ENCODE assay signal across 13 cellular contexts in the genomic region with DNA sequence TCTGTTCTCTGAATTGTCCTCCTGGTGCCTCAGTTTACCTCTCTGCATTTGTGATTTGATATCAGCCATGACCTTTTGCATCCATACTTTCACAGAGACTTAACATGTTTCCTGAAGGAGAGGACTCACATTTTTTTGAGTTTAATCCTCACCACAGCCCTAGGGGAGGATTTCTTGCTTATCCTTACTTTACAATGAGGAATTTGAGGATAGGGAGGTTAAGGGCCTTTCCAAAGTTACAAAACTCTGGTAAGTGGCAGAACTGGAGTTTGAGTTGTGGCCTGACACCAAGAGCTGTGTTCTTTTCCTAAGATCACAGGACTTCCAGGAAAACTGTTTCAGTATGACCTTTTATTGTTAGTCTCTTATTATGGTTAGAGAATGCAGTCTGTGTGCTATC. TPM values are rescaled to one million over a fixed set of nuclear protein-coding genes. Genes with fewer than 3 reads are reported as not detected.
"Had no signal": no experiment of that assay in that cellular context is flagged by ENCODE, and none has a peak within 500 bp of the region (broad histone marks: within the 10 kb centered on the region; RNA-seq: fewer than 3 reads in every experiment).

No MANE protein-coding gene starts in this region.

- H3K9me3 ChIP-seq: gastrocnemius medialis, pancreas, uterus had no signal

- H3K9me3 Mint-ChIP-seq: endodermal cell had no signal

- H3K4me1 ChIP-seq: gastrocnemius medialis, pancreas, uterus had no signal

- ATAC-seq: activated CD8-positive, alpha-beta T cell treated with anti-CD3 and anti-CD28 coated beads for 36 hours; esophagus mucosa; gastrocnemius medialis; left ventricle myocardium superior; pancreas had no signal

- DNase-seq: activated CD4-positive, alpha-beta T cell treated with anti-CD3 and anti-CD28 coated beads for 1 hour; activated CD8-positive, alpha-beta memory T cell treated with anti-CD3 and anti-CD28 coated beads, Interleukin-2, amount 50 U/mL, for 48 hours; activated CD8-positive, alpha-beta T cell treated with anti-CD3 and anti-CD28 coated beads for 36 hours; endodermal cell; gastrocnemius medialis; kidney; left ventricle myocardium superior; pancreas; T-helper 9 cell; uterus had no signal

- H3K4me3 ChIP-seq: gastrocnemius medialis, pancreas, uterus had no signal

- H3K27me3 ChIP-seq: gastrocnemius medialis, pancreas, uterus had no signal

- H3K4me1 Mint-ChIP-seq: endodermal cell had no signal

- H3K4me3 Mint-ChIP-seq: activated CD8-positive, alpha-beta T cell treated with anti-CD3 and anti-CD28 coated beads for 36 hours; endodermal cell had no signal

- H3K27me3 Mint-ChIP-seq: activated CD8-positive, alpha-beta T cell treated with anti-CD3 and anti-CD28 coated beads for 36 hours had no signal

- H3K27ac ChIP-seq: gastrocnemius medialis, pancreas, uterus had no signal

- H3K36me3 ChIP-seq: gastrocnemius medialis, pancreas, uterus had no signal

- H3K27ac Mint-ChIP-seq: activated CD8-positive, alpha-beta T cell treated with anti-CD3 and anti-CD28 coated beads for 36 hours; endodermal cell had no signal

RNA-seq across cellular contexts. Expression of a gene that starts 34.2 kb away (rescaled TPM):
- total RNA-seq: dermis microvascular lymphatic vessel endothelial cell had no signal
- polyA plus RNA-seq: neural cell had no signal
